Comparison of ENCODE assay signal across 1 cellular context in the genomic region with DNA sequence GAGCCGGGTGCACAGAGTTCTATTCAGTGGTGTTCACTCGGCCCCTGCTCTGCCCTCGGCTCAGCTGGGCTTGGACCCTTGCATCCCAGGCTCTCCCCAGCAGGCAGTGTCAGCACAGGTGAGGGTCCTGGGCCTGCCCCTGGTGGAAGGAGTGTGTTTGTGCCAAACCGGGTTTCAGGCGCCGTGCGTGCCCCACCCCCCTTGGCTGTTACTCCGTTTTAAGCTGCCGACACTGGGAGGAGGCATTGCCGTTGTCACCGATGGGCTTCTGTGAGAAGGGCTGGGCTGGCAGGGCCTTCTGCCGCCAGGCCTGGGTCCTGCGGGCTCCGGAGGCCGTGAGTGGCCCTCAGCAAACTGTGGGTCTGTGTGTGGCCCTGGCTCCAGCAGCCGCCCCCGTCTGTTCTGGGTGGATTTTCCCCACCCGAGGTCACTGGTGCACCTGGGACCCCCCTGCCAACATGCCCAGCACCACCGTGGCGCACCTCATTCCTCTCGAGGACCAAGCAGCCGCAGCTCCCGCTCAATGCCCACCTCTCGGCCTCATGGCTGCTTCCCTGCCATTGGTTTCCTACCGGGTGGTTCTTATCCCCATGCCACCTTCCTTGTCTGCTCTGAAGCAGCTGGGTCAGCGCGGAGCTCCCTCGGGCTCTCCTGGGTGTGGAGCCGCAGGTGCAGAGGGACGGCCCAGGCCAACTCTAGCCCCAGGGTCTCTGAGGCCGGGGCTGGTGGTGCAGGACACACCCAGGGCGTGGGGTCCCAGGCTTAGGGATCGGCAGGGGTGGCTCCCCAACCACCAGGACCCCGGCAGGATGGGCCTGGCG.
TF ChIP-seq lines count a peak whose summit lies in the region.

No MANE protein-coding gene starts in this region.

TF ChIP-seq in WTC11, 78 proteins besides CTCF, POLR2A, EP300 and RAD21 (continued from another document):
- TF ChIP-seq, protein P1, sequence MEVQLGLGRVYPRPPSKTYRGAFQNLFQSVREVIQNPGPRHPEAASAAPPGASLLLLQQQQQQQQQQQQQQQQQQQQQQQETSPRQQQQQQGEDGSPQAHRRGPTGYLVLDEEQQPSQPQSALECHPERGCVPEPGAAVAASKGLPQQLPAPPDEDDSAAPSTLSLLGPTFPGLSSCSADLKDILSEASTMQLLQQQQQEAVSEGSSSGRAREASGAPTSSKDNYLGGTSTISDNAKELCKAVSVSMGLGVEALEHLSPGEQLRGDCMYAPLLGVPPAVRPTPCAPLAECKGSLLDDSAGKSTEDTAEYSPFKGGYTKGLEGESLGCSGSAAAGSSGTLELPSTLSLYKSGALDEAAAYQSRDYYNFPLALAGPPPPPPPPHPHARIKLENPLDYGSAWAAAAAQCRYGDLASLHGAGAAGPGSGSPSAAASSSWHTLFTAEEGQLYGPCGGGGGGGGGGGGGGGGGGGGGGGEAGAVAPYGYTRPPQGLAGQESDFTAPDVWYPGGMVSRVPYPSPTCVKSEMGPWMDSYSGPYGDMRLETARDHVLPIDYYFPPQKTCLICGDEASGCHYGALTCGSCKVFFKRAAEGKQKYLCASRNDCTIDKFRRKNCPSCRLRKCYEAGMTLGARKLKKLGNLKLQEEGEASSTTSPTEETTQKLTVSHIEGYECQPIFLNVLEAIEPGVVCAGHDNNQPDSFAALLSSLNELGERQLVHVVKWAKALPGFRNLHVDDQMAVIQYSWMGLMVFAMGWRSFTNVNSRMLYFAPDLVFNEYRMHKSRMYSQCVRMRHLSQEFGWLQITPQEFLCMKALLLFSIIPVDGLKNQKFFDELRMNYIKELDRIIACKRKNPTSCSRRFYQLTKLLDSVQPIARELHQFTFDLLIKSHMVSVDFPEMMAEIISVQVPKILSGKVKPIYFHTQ (CRISPR knock-in tag; IDR thresholded peaks at IDR 0.05) = no peak
- TF ChIP-seq, protein P2, sequence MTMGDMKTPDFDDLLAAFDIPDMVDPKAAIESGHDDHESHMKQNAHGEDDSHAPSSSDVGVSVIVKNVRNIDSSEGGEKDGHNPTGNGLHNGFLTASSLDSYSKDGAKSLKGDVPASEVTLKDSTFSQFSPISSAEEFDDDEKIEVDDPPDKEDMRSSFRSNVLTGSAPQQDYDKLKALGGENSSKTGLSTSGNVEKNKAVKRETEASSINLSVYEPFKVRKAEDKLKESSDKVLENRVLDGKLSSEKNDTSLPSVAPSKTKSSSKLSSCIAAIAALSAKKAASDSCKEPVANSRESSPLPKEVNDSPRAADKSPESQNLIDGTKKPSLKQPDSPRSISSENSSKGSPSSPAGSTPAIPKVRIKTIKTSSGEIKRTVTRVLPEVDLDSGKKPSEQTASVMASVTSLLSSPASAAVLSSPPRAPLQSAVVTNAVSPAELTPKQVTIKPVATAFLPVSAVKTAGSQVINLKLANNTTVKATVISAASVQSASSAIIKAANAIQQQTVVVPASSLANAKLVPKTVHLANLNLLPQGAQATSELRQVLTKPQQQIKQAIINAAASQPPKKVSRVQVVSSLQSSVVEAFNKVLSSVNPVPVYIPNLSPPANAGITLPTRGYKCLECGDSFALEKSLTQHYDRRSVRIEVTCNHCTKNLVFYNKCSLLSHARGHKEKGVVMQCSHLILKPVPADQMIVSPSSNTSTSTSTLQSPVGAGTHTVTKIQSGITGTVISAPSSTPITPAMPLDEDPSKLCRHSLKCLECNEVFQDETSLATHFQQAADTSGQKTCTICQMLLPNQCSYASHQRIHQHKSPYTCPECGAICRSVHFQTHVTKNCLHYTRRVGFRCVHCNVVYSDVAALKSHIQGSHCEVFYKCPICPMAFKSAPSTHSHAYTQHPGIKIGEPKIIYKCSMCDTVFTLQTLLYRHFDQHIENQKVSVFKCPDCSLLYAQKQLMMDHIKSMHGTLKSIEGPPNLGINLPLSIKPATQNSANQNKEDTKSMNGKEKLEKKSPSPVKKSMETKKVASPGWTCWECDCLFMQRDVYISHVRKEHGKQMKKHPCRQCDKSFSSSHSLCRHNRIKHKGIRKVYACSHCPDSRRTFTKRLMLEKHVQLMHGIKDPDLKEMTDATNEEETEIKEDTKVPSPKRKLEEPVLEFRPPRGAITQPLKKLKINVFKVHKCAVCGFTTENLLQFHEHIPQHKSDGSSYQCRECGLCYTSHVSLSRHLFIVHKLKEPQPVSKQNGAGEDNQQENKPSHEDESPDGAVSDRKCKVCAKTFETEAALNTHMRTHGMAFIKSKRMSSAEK (CRISPR knock-in tag; IDR thresholded peaks at IDR 0.05; ENCODE audit: borderline replicate concordance) = no peak
- TF ChIP-seq KAT7 (CRISPR knock-in tag; IDR thresholded peaks at IDR 0.05; ENCODE audit: borderline replicate concordance) (no peak), ZNF138 (CRISPR knock-in tag; conservative IDR thresholded peaks at IDR 0.05) (no peak), ZNF396 (CRISPR knock-in tag; IDR thresholded peaks at IDR 0.05; ENCODE audit: borderline replicate concordance) (no peak), GRHL2 (CRISPR knock-in tag; IDR thresholded peaks at IDR 0.05; ENCODE audit: insufficient replicate concordance, severe bottlenecking) (no peak), OVOL2 (CRISPR knock-in tag; IDR thresholded peaks at IDR 0.05; ENCODE audit: borderline replicate concordance) (no peak)
